18 cellular contexts compared by ENCODE assay signal in genomic region chr13:111945086-111945485, GRCh38.
"Had no signal": no experiment of that assay in that cellular context is flagged by ENCODE, and none has a peak within 500 bp of the region (broad histone marks: within the 10 kb centered on the region; RNA-seq: fewer than 3 reads in every experiment).

No MANE protein-coding gene starts in this region.

- H3K36me3 ChIP-seq: MG63 had no signal

- H3K27ac ChIP-seq: VCaP had no signal

- H3K4me3 ChIP-seq: MG63 had no signal

- DNase-seq: activated CD4-positive, alpha-beta memory T cell treated with anti-CD3 and anti-CD28 coated beads for 36 hours; activated CD4-positive, alpha-beta T cell treated with anti-CD3 and anti-CD28 coated beads, Interleukin-2, amount 10 ng/mL, durations not matched to agents 7 days and 5 days; activated CD4-positive, CD25-positive, alpha-beta regulatory T cell; activated gamma-delta T cell; activated naive CD4-positive, alpha-beta T cell treated with anti-CD3 and anti-CD28 coated beads for 36 hours; activated T-cell treated with anti-CD3 and anti-CD28 coated beads, Interleukin-2, amount 50 U/mL, for 24 hours; amygdala; MG63; MV-4-11; NCI-H1105; NCI-H1436; NCI-H187; NCI-H2081; NCI-H446; NCI-H524; SIG-M5; T-helper 2 cell had no signal

- H3K9me3 ChIP-seq: MG63 had no signal
